1 cellular context compared by ENCODE assay signal in the genomic region with DNA sequence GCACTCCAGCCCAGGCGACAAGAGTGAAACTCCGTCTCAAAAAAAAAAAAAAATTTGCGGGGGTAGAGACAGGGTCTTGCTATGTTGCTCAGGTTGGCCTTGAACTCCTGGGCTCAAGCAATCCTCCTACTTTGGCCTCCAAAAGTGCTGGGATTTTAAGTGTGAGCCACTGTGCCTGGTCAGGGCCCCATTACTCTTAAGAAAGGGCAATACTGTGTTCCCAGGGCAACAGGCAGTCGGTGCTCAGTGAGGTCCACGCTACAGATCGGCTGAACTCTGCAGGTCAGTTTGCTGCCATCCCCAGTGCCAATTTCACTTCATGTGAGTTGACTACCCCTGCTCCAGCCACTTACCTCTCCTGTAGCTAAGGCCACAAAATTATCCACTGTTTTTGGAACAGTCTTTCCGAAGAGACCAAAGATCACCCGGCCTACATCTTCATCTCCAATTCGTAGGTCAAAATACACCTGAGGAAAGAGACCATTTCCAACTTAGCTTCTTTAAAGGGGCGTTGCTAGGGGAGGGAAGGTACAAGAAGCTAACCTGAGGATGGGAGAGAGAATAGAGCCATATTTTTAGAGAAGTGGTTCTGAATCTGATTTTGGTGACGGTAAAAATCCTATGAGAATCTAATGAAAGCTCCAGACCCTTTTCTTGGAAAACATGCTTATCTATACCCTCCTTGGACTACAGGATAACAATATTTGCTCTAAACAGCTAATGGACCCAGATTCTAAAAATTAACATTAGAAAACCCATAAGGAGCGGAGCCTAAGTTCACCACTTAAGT.
TF ChIP-seq lines count a peak whose summit lies in the region.

No MANE protein-coding gene starts in this region.

TF ChIP-seq in HepG2, 621 proteins besides CTCF, POLR2A, EP300 and RAD21 (continues in another document):
- TF ChIP-seq, protein P1, sequence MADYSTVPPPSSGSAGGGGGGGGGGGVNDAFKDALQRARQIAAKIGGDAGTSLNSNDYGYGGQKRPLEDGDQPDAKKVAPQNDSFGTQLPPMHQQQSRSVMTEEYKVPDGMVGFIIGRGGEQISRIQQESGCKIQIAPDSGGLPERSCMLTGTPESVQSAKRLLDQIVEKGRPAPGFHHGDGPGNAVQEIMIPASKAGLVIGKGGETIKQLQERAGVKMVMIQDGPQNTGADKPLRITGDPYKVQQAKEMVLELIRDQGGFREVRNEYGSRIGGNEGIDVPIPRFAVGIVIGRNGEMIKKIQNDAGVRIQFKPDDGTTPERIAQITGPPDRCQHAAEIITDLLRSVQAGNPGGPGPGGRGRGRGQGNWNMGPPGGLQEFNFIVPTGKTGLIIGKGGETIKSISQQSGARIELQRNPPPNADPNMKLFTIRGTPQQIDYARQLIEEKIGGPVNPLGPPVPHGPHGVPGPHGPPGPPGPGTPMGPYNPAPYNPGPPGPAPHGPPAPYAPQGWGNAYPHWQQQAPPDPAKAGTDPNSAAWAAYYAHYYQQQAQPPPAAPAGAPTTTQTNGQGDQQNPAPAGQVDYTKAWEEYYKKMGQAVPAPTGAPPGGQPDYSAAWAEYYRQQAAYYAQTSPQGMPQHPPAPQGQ (CRISPR knock-in tag; IDR thresholded peaks at IDR 0.05; ENCODE audit: borderline replicate concordance): no peak
- no peak for TF ChIP-seq ZNF260 (CRISPR knock-in tag; IDR thresholded peaks at IDR 0.05; ENCODE audit: borderline replicate concordance, low read depth)
- TF ChIP-seq ZNF7 (CRISPR knock-in tag; IDR thresholded peaks at IDR 0.05): no peak
- TF ChIP-seq, protein P2, sequence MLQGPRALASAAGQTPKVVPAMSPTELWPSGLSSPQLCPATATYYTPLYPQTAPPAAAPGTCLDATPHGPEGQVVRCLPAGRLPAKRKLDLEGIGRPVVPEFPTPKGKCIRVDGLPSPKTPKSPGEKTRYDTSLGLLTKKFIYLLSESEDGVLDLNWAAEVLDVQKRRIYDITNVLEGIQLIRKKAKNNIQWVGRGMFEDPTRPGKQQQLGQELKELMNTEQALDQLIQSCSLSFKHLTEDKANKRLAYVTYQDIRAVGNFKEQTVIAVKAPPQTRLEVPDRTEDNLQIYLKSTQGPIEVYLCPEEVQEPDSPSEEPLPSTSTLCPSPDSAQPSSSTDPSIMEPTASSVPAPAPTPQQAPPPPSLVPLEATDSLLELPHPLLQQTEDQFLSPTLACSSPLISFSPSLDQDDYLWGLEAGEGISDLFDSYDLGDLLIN (CRISPR knock-in tag; IDR thresholded peaks at IDR 0.05; ENCODE audit: borderline replicate concordance): no peak
- no peak for TF ChIP-seq FOXK1 (CRISPR knock-in tag; IDR thresholded peaks at IDR 0.05; ENCODE audit: borderline replicate concordance, low read depth)
- TF ChIP-seq HMG20B (CRISPR knock-in tag; conservative IDR thresholded peaks at IDR 0.05): no peak
- TF ChIP-seq ZNF619 (CRISPR knock-in tag; IDR thresholded peaks at IDR 0.05): no peak
- 0 out of 2 replicates have a peak, but pooled peaks have one; percentile 27 for TF ChIP-seq TBX2 (CRISPR knock-in tag; IDR thresholded peaks at IDR 0.05; ENCODE audit: borderline replicate concordance)
- no peak for TF ChIP-seq RBM39 (IDR thresholded peaks at IDR 0.05; ENCODE audit: low read depth, low read length, poor library complexity, severe bottlenecking)
- TF ChIP-seq, protein P3, sequence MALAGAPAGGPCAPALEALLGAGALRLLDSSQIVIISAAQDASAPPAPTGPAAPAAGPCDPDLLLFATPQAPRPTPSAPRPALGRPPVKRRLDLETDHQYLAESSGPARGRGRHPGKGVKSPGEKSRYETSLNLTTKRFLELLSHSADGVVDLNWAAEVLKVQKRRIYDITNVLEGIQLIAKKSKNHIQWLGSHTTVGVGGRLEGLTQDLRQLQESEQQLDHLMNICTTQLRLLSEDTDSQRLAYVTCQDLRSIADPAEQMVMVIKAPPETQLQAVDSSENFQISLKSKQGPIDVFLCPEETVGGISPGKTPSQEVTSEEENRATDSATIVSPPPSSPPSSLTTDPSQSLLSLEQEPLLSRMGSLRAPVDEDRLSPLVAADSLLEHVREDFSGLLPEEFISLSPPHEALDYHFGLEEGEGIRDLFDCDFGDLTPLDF (CRISPR knock-in tag; IDR thresholded peaks at IDR 0.05): no peak
- TF ChIP-seq ZFYVE20 (CRISPR knock-in tag; IDR thresholded peaks at IDR 0.05; ENCODE audit: borderline replicate concordance, low read depth): no peak
- TF ChIP-seq ZNF207 (IDR thresholded peaks at IDR 0.05; ENCODE audit: borderline replicate concordance): no peak
- TF ChIP-seq SP4 (CRISPR knock-in tag; IDR thresholded peaks at IDR 0.05): no peak
- no peak for TF ChIP-seq ZNF20 (CRISPR knock-in tag; IDR thresholded peaks at IDR 0.05)
- TF ChIP-seq SAFB2 (CRISPR knock-in tag; IDR thresholded peaks at IDR 0.05; ENCODE audit: borderline replicate concordance, low read depth): no peak
- no peak for TF ChIP-seq MIER3 (CRISPR knock-in tag; IDR thresholded peaks at IDR 0.05; ENCODE audit: borderline replicate concordance)
- TF ChIP-seq, protein P4, sequence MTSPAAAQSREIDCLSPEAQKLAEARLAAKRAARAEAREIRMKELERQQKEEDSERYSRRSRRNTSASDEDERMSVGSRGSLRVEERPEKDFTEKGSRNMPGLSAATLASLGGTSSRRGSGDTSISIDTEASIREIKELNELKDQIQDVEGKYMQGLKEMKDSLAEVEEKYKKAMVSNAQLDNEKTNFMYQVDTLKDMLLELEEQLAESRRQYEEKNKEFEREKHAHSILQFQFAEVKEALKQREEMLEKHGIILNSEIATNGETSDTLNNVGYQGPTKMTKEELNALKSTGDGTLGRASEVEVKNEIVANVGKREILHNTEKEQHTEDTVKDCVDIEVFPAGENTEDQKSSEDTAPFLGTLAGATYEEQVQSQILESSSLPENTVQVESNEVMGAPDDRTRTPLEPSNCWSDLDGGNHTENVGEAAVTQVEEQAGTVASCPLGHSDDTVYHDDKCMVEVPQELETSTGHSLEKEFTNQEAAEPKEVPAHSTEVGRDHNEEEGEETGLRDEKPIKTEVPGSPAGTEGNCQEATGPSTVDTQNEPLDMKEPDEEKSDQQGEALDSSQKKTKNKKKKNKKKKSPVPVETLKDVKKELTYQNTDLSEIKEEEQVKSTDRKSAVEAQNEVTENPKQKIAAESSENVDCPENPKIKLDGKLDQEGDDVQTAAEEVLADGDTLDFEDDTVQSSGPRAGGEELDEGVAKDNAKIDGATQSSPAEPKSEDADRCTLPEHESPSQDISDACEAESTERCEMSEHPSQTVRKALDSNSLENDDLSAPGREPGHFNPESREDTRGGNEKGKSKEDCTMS (CRISPR knock-in tag; conservative IDR thresholded peaks at IDR 0.05): no peak
- TF ChIP-seq MEF2D (CRISPR knock-in tag; IDR thresholded peaks at IDR 0.05): peak; percentile 53; the same call in 1 of the 2 replicates
- no peak for TF ChIP-seq TEAD3 (CRISPR knock-in tag; optimal IDR thresholded peaks at IDR 0.05; ENCODE audit: borderline replicate concordance)
- no peak for TF ChIP-seq IKZF4 (CRISPR knock-in tag; IDR thresholded peaks at IDR 0.05; ENCODE audit: borderline replicate concordance, low read depth, not compliant biosample characterization)
- no peak for TF ChIP-seq TBX3 (IDR thresholded peaks at IDR 0.05; ENCODE audit: borderline replicate concordance)
- no peak for TF ChIP-seq KMT2A (CRISPR knock-in tag; IDR thresholded peaks at IDR 0.05)
- no peak for TF ChIP-seq KLF13 (CRISPR knock-in tag; IDR thresholded peaks at IDR 0.05)
- no peak for TF ChIP-seq SETDB1 (CRISPR knock-in tag; IDR thresholded peaks at IDR 0.05; ENCODE audit: borderline replicate concordance)
- TF ChIP-seq ARHGAP35 (CRISPR knock-in tag; IDR thresholded peaks at IDR 0.05; ENCODE audit: borderline replicate concordance): no peak
- TF ChIP-seq, protein P5, sequence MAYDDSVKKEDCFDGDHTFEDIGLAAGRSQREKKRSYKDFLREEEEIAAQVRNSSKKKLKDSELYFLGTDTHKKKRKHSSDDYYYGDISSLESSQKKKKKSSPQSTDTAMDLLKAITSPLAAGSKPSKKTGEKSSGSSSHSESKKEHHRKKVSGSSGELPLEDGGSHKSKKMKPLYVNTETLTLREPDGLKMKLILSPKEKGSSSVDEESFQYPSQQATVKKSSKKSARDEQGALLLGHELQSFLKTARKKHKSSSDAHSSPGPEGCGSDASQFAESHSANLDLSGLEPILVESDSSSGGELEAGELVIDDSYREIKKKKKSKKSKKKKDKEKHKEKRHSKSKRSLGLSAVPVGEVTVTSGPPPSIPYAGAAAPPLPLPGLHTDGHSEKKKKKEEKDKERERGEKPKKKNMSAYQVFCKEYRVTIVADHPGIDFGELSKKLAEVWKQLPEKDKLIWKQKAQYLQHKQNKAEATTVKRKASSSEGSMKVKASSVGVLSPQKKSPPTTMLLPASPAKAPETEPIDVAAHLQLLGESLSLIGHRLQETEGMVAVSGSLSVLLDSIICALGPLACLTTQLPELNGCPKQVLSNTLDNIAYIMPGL (CRISPR knock-in tag; IDR thresholded peaks at IDR 0.05; ENCODE audit: borderline replicate concordance in 1 of 2, low read depth in 1 of 2): 0 out of 4 replicates have a peak, but pooled peaks of 1 of the 2 experiments have one; percentile 19
- 0 out of 2 replicates have a peak, but pooled peaks have one; percentile 44 for TF ChIP-seq ELF4 (CRISPR knock-in tag; IDR thresholded peaks at IDR 0.05; ENCODE audit: borderline replicate concordance)
- TF ChIP-seq CEBPG (CRISPR knock-in tag; IDR thresholded peaks at IDR 0.05): no peak
- 0 out of 2 replicates have a peak, but pooled peaks have one; percentile 25 for TF ChIP-seq ARID2 (CRISPR knock-in tag; IDR thresholded peaks at IDR 0.05; ENCODE audit: borderline replicate concordance)
- no peak for TF ChIP-seq ATAD3A (CRISPR knock-in tag; IDR thresholded peaks at IDR 0.05)
- TF ChIP-seq ZNF788 (CRISPR knock-in tag; IDR thresholded peaks at IDR 0.05; ENCODE audit: borderline replicate concordance): no peak
- TF ChIP-seq TGIF2 (CRISPR knock-in tag; IDR thresholded peaks at IDR 0.05): no peak
- no peak for TF ChIP-seq NR1H2 (CRISPR knock-in tag; IDR thresholded peaks at IDR 0.05; ENCODE audit: borderline replicate concordance, low read depth)
- TF ChIP-seq, protein P6, sequence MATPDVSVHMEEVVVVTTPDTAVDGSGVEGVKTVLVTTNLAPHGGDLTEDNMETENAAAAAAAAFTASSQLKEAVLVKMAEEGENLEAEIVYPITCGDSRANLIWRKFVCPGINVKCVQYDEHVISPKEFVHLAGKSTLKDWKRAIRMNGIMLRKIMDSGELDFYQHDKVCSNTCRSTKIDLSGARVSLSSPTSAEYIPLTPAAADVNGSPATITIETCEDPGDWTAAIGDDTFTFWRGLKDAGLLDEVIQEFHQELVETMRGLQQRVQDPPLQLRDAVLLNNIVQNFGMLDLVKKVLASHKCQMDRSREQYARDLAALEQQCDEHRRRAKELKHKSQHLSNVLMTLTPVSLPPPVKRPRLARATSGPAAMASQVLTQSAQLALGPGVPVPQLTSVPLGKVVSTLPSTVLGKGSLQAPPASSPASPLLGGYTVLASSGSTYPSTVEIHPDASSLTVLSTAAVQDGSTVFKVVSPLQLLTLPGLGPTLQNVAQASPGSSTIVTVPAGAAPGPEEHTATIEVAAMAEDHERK (CRISPR knock-in tag; IDR thresholded peaks at IDR 0.05; ENCODE audit: low read depth): no peak
- peak; percentile 61 for TF ChIP-seq KDM5A (IDR thresholded peaks at IDR 0.05; ENCODE audit: borderline replicate concordance, low read length)
- no peak for TF ChIP-seq ARNT2 (CRISPR knock-in tag; IDR thresholded peaks at IDR 0.05; ENCODE audit: low read depth)
- TF ChIP-seq, protein P7, sequence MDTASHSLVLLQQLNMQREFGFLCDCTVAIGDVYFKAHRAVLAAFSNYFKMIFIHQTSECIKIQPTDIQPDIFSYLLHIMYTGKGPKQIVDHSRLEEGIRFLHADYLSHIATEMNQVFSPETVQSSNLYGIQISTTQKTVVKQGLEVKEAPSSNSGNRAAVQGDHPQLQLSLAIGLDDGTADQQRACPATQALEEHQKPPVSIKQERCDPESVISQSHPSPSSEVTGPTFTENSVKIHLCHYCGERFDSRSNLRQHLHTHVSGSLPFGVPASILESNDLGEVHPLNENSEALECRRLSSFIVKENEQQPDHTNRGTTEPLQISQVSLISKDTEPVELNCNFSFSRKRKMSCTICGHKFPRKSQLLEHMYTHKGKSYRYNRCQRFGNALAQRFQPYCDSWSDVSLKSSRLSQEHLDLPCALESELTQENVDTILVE (CRISPR knock-in tag; IDR thresholded peaks at IDR 0.05): no peak
- TF ChIP-seq PAX8 (CRISPR knock-in tag; IDR thresholded peaks at IDR 0.05; ENCODE audit: borderline replicate concordance): no peak
- no peak for TF ChIP-seq PLRG1 (conservative IDR thresholded peaks at IDR 0.05)
- no peak for TF ChIP-seq ZNF674 (CRISPR knock-in tag; IDR thresholded peaks at IDR 0.05; ENCODE audit: low read depth)
- no peak for TF ChIP-seq YY1 (IDR thresholded peaks at IDR 0.05; ENCODE audit: insufficient read depth, insufficient replicate concordance, low read depth, low read length)
- TF ChIP-seq ZNF781 (CRISPR knock-in tag; IDR thresholded peaks at IDR 0.05; ENCODE audit: borderline replicate concordance, not compliant biosample characterization): no peak
- no peak for TF ChIP-seq NPAS2 (CRISPR knock-in tag; IDR thresholded peaks at IDR 0.05; ENCODE audit: borderline replicate concordance)
- TF ChIP-seq, protein P8, sequence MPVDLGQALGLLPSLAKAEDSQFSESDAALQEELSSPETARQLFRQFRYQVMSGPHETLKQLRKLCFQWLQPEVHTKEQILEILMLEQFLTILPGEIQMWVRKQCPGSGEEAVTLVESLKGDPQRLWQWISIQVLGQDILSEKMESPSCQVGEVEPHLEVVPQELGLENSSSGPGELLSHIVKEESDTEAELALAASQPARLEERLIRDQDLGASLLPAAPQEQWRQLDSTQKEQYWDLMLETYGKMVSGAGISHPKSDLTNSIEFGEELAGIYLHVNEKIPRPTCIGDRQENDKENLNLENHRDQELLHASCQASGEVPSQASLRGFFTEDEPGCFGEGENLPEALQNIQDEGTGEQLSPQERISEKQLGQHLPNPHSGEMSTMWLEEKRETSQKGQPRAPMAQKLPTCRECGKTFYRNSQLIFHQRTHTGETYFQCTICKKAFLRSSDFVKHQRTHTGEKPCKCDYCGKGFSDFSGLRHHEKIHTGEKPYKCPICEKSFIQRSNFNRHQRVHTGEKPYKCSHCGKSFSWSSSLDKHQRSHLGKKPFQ (CRISPR knock-in tag; IDR thresholded peaks at IDR 0.05; ENCODE audit: insufficient replicate concordance): peak; percentile 70
- TF ChIP-seq, protein P9, sequence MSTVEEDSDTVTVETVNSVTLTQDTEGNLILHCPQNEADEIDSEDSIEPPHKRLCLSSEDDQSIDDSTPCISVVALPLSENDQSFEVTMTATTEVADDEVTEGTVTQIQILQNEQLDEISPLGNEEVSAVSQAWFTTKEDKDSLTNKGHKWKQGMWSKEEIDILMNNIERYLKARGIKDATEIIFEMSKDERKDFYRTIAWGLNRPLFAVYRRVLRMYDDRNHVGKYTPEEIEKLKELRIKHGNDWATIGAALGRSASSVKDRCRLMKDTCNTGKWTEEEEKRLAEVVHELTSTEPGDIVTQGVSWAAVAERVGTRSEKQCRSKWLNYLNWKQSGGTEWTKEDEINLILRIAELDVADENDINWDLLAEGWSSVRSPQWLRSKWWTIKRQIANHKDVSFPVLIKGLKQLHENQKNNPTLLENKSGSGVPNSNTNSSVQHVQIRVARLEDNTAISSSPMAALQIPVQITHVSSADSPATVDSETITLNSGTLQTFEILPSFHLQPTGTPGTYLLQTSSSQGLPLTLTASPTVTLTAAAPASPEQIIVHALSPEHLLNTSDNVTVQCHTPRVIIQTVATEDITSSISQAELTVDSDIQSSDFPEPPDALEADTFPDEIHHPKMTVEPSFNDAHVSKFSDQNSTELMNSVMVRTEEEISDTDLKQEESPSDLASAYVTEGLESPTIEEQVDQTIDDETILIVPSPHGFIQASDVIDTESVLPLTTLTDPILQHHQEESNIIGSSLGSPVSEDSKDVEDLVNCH (CRISPR knock-in tag; IDR thresholded peaks at IDR 0.05): no peak
- no peak for TF ChIP-seq ZNF549 (CRISPR knock-in tag; IDR thresholded peaks at IDR 0.05)
- TF ChIP-seq SRSF1 (optimal IDR thresholded peaks at IDR 0.05; ENCODE audit: low read depth, low read length): no peak
